In the genomic region with DNA sequence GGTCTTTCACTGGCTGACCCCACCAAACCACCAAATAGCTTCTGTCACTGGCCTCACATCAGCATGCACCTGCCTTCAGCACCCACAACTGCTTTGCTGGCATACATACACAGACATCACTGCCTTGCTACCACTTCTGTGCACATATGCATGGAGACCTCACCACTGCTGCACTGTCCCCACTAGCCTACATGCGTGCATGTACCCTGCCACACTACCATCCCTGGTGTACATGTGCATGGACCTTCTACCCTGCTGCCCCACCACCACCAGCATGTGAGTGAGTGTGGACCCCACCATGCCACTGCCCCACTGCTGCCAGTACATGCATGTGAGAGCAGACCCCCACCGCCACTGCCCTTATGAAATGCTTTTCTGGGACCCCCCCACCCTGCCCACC, we compare ENCODE assay signal across 36 cellular contexts. TPM values are rescaled to one million over a fixed set of nuclear protein-coding genes. Genes with fewer than 3 reads are reported as not detected.
"Had no signal": no experiment of that assay in that cellular context is flagged by ENCODE, and none has a peak within 500 bp of the region (broad histone marks: within the 10 kb centered on the region; RNA-seq: fewer than 3 reads in every experiment).

No MANE protein-coding gene starts in this region.

- H3K27me3 ChIP-seq: adrenal gland, body of pancreas, brain microvascular endothelial cell, breast epithelium, cardiac muscle cell had no signal

- H3K27ac ChIP-seq: adrenal gland, body of pancreas, brain microvascular endothelial cell, breast epithelium, cardiac muscle cell, VCaP had no signal

- H3K4me3 ChIP-seq: adrenal gland, body of pancreas, breast epithelium, cardiac muscle cell had no signal

- H3K9me3 ChIP-seq: adrenal gland, body of pancreas had no signal

- H3K4me1 ChIP-seq: adrenal gland, body of pancreas, breast epithelium had no signal

- ATAC-seq: activated CD8-positive, alpha-beta T cell treated with anti-CD3 and anti-CD28 coated beads for 36 hours; activated naive CD4-positive, alpha-beta T cell treated with anti-CD3 and anti-CD28 coated beads, Interleukin-2, amount 50 U/mL, for 72 hours; activated T-cell treated with anti-CD3 and anti-CD28 coated beads, Interleukin-2, amount 50 U/mL, for 4 hours; body of pancreas had no signal

- DNase-seq: activated B cell treated with CpG ODN at 0.5 μM for 24 hours; activated CD4-positive, alpha-beta memory T cell treated with anti-CD3 and anti-CD28 coated beads for 36 hours; activated CD4-positive, alpha-beta T cell treated with anti-CD3 and anti-CD28 coated beads for 4 hours; activated CD4-positive, alpha-beta T cell treated with anti-CD3 and anti-CD28 coated beads, Interleukin-2, amount 10 ng/mL, durations not matched to agents 24 days and 14 days; activated CD4-positive, alpha-beta T cell treated with anti-CD3 and anti-CD28 coated beads, Interleukin-2, amount 50 U/mL, for 1 hour; activated CD4-positive, alpha-beta T cell treated with anti-CD3 and anti-CD28 coated beads, Interleukin-2, amount 50 U/mL, for 4 hours; activated CD4-positive, CD25-positive, alpha-beta regulatory T cell treated with anti-CD3 and anti-CD28 coated beads, Interleukin-2, amount 50 U/mL, for 72 hours; activated CD8-positive, alpha-beta memory T cell treated with anti-CD3 and anti-CD28 coated beads, Interleukin-2, amount 50 U/mL, for 4 hours; activated CD8-positive, alpha-beta T cell treated with anti-CD3 and anti-CD28 coated beads for 36 hours; activated effector memory CD4-positive, alpha-beta T cell treated with Interleukin-2 at 50 U/mL for 16 hours; activated gamma-delta T cell; activated naive CD4-positive, alpha-beta T cell treated with anti-CD3 and anti-CD28 coated beads for 36 hours; activated naive CD4-positive, alpha-beta T cell treated with anti-CD3 and anti-CD28 coated beads, Interleukin-2, amount 50 U/mL, for 16 hours; activated naive CD8-positive, alpha-beta T cell treated with anti-CD3 and anti-CD28 coated beads for 36 hours; activated T-cell treated with anti-CD3 and anti-CD28 coated beads for 4 hours; activated T-cell treated with anti-CD3 and anti-CD28 coated beads, Interleukin-2, amount 50 U/mL, for 1 hour; activated T-cell treated with anti-CD3 and anti-CD28 coated beads, Interleukin-2, amount 50 U/mL, for 4 hours; adrenal gland; amniotic stem cell; aorta; body of pancreas; brain microvascular endothelial cell; caudate nucleus; cerebellar nuclear complex; T-helper 1 cell; T-helper 2 cell; T-helper 9 cell had no signal

- FAIRE-seq: astrocyte, TTC549 had no signal

- H3K36me3 ChIP-seq: adrenal gland, brain microvascular endothelial cell, breast epithelium, cardiac muscle cell had no signal

RNA-seq across cellular contexts. Expression of a gene that starts 6.1 kb away (rescaled TPM):
- total RNA-seq: activated CD4-positive, alpha-beta memory T cell treated with anti-CD3 and anti-CD28 coated beads for 36 hours; activated T-helper 2 cell treated with anti-CD3 and anti-CD28 coated beads, Interferon-gamma antibody, Interleukin-2, Interleukin-4, amounts not matched to agents 10 μg/mL and 5 μg/mL and 100 μg/mL, durations not matched to agents 14 hours and 24 hours and 36 hours; adrenal gland; astrocyte; cardiac muscle cell; chondrocyte had no signal
- polyA plus RNA-seq: cardiac muscle cell had no signal

RNA-seq across cellular contexts. Expression of a gene that starts 35.5 kb away (rescaled TPM):
- total RNA-seq: activated B cell treated with CpG ODN at 0.5 μM for 24 hours; activated CD4-positive, alpha-beta memory T cell treated with anti-CD3 and anti-CD28 coated beads for 36 hours; activated CD4-positive, alpha-beta T cell treated with anti-CD3 and anti-CD28 coated beads, Interleukin-2, amount 10 ng/mL, durations not matched to agents 24 days and 14 days; activated CD8-positive, alpha-beta memory T cell treated with anti-CD3 and anti-CD28 coated beads for 36 hours; activated CD8-positive, alpha-beta T cell treated with anti-CD3 and anti-CD28 coated beads for 36 hours; activated naive CD4-positive, alpha-beta T cell treated with anti-CD3 and anti-CD28 coated beads for 36 hours; activated naive CD4-positive, alpha-beta T cell treated with anti-CD3 and anti-CD28 coated beads, Interleukin-2, amount 50 U/mL, for 72 hours; activated naive CD8-positive, alpha-beta T cell treated with anti-CD3 and anti-CD28 coated beads for 36 hours; activated T-cell treated with anti-CD3 and anti-CD28 coated beads, Interleukin-2, amount 50 U/mL, for 4 hours; activated T-helper 2 cell treated with anti-CD3 and anti-CD28 coated beads, Interferon-gamma antibody, Interleukin-2, Interleukin-4, amounts not matched to agents 10 μg/mL and 5 μg/mL and 100 μg/mL, durations not matched to agents 14 hours and 24 hours and 36 hours; adrenal gland; aorta; astrocyte; breast epithelium; cardiac muscle cell; chondrocyte had no signal
- polyA plus RNA-seq: adrenal gland, aorta, cardiac muscle cell had no signal

RNA-seq across cellular contexts. Expression of a gene that starts 41.6 kb away (rescaled TPM):
- total RNA-seq: activated CD4-positive, alpha-beta memory T cell treated with anti-CD3 and anti-CD28 coated beads for 36 hours; activated naive CD4-positive, alpha-beta T cell treated with anti-CD3 and anti-CD28 coated beads for 36 hours; activated T-cell treated with anti-CD3 and anti-CD28 coated beads, Interleukin-2, amount 50 U/mL, for 4 hours; activated T-helper 2 cell treated with anti-CD3 and anti-CD28 coated beads, Interferon-gamma antibody, Interleukin-2, Interleukin-4, amounts not matched to agents 10 μg/mL and 5 μg/mL and 100 μg/mL, durations not matched to agents 14 hours and 24 hours and 36 hours; aorta; astrocyte; body of pancreas; breast epithelium; cardiac muscle cell; chondrocyte had no signal
- polyA plus RNA-seq: adrenal gland, cardiac muscle cell had no signal

RNA-seq across cellular contexts. Expression of a gene that starts 57.9 kb away (rescaled TPM):
- total RNA-seq: activated B cell treated with CpG ODN at 0.5 μM for 24 hours; activated CD4-positive, alpha-beta memory T cell treated with anti-CD3 and anti-CD28 coated beads for 36 hours; activated CD4-positive, alpha-beta T cell treated with anti-CD3 and anti-CD28 coated beads, Interleukin-2, amount 10 ng/mL, durations not matched to agents 24 days and 14 days; activated CD8-positive, alpha-beta memory T cell treated with anti-CD3 and anti-CD28 coated beads for 36 hours; activated CD8-positive, alpha-beta T cell treated with anti-CD3 and anti-CD28 coated beads for 36 hours; activated naive CD4-positive, alpha-beta T cell treated with anti-CD3 and anti-CD28 coated beads for 36 hours; activated naive CD4-positive, alpha-beta T cell treated with anti-CD3 and anti-CD28 coated beads, Interleukin-2, amount 50 U/mL, for 72 hours; activated naive CD8-positive, alpha-beta T cell treated with anti-CD3 and anti-CD28 coated beads for 36 hours; activated T-cell treated with anti-CD3 and anti-CD28 coated beads, Interleukin-2, amount 50 U/mL, for 4 hours; activated T-helper 2 cell treated with anti-CD3 and anti-CD28 coated beads, Interferon-gamma antibody, Interleukin-2, Interleukin-4, amounts not matched to agents 10 μg/mL and 5 μg/mL and 100 μg/mL, durations not matched to agents 14 hours and 24 hours and 36 hours; aorta; astrocyte; cardiac muscle cell; chondrocyte had no signal
- polyA plus RNA-seq: adrenal gland, aorta, cardiac muscle cell had no signal
